In the genomic region with DNA sequence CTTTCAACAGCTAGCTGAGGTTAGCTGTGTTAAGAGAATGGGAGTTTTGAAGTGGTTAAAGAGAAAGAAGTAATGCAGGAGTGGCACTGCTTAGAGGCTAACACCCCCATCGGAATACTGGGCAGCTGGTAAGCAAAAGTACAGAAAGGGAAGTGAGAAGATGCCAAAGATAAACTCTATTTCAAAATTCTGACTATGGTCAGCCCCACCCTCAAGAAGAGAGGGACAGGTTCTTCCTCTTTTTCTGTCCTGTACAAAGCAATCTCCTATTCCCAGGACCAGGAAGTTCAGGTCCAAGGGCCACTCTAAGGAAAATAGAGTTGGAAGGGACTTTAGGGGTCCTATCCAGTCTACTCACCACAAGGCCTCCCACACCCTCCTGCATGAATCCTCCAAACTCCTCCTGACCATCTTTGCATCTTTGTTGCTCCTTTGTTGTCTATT, we compare ENCODE assay signal across 8 cellular contexts. TPM values are rescaled to one million over a fixed set of nuclear protein-coding genes. Genes with fewer than 3 reads are reported as not detected.
DNase-seq lines count a peak whose midpoint lies in the region; ATAC-seq and TF ChIP-seq lines count a peak whose summit lies in the region.

No MANE protein-coding gene starts in this region.

- ATAC-seq in GM19468 (IDR thresholded peaks at IDR 0.05; ENCODE audit: extremely low read depth, unreplicated experiment) (peak; percentile 93), HG03520 (IDR thresholded peaks at IDR 0.05; ENCODE audit: unreplicated experiment) (peak; percentile 69), body of pancreas (no peak)

- H3K4me3 ChIP-seq in GM06990 (replicated peaks; ENCODE audit: low read depth, low read length), result no peak overlapping the region
- H3K4me3 ChIP-seq in body of pancreas, result no peak overlapping the region

- 48 to 70% methylated on average over 1 of the region's 1 CpG for WGBS in body of pancreas, 2 donors

- TF ChIP-seq POLR2A in body of pancreas (IDR thresholded peaks at IDR 0.05), result no peak

- H3K27ac Mint-ChIP-seq in dendritic cell treated with granulocyte-macrophage colony-stimulating factor and Interleukin-4, amounts not matched to agents 40 ng/mL and 50 ng/mL, for 4 days, result peak overlapping the region; percentile 72

- DNase-seq in GM06990 (ENCODE audit: extremely low read depth, insufficient read length), result peak; percentile 67
- DNase-seq in OCI-M2 (lab: John Stamatoyannopoulos, UW; ENCODE audit: unreplicated experiment), result no peak
- DNase-seq in NCI-H146 treated with DMSO at 0.1 percent for 48 hours (lab: John Stamatoyannopoulos, UW; ENCODE audit: unreplicated experiment), result no peak
- no peak for DNase-seq in NCI-H748 (lab: John Stamatoyannopoulos, UW; ENCODE audit: unreplicated experiment)
- no peak for DNase-seq in body of pancreas

- H3K27ac ChIP-seq in body of pancreas, result peak overlapping the region in 2 of 4 donors; percentile 8

- intact Hi-C loops in dendritic cell treated with granulocyte-macrophage colony-stimulating factor and Interleukin-4, amounts not matched to agents 40 ng/mL and 50 ng/mL, for 4 days (cut with micrococcal nuclease), result loop anchor here (5.0 kb wide), 1 partner anchor 142 kb away; no protein-coding TSS in a partner anchor
- intact Hi-C loops in body of pancreas (cut with DNase I), result no loop called here

- no peaks in the 10 kb centered on the region for H3K27me3 Mint-ChIP-seq in dendritic cell treated with granulocyte-macrophage colony-stimulating factor and Interleukin-4, amounts not matched to agents 40 ng/mL and 50 ng/mL, for 4 days

- H3K9me3 Mint-ChIP-seq in dendritic cell treated with granulocyte-macrophage colony-stimulating factor and Interleukin-4, amounts not matched to agents 40 ng/mL and 50 ng/mL, for 4 days, result no peaks in the 10 kb centered on the region

- H3K27me3 ChIP-seq in GM06990 (replicated peaks; ENCODE audit: control insufficient read depth, insufficient read depth, low read length) (no peaks in the 10 kb centered on the region), body of pancreas (no peaks in the 10 kb centered on the region)

- H3K9me3 ChIP-seq in body of pancreas, result no peaks in the 10 kb centered on the region

- peak overlapping the region; percentile 31 for H3K4me3 Mint-ChIP-seq in dendritic cell treated with granulocyte-macrophage colony-stimulating factor and Interleukin-4, amounts not matched to agents 40 ng/mL and 50 ng/mL, for 4 days

- no peak for TF ChIP-seq CTCF in GM06990 (IDR thresholded peaks at IDR 0.05; ENCODE audit: insufficient read depth, low read length, poor library complexity, severe bottlenecking)
- TF ChIP-seq CTCF in body of pancreas (IDR thresholded peaks at IDR 0.05), result no peak

- peaks cover 3% of the 10 kb centered on the region for H3K4me1 ChIP-seq in body of pancreas

- H3K4me1 Mint-ChIP-seq in dendritic cell treated with granulocyte-macrophage colony-stimulating factor and Interleukin-4, amounts not matched to agents 40 ng/mL and 50 ng/mL, for 4 days (ENCODE audit: low read depth), result peaks cover 52% of the 10 kb centered on the region

- no peaks in the 10 kb centered on the region for H3K36me3 Mint-ChIP-seq in dendritic cell treated with granulocyte-macrophage colony-stimulating factor and Interleukin-4, amounts not matched to agents 40 ng/mL and 50 ng/mL, for 4 days (ENCODE audit: low read depth)

- H3K36me3 ChIP-seq in GM06990 (ENCODE audit: control insufficient read depth, insufficient read depth, low read length) (no peaks in the 10 kb centered on the region; the same call in 1 of the 2 replicates), body of pancreas (replicated peaks in 1 of 2; ENCODE audit: insufficient read depth in 1 of 2, low read depth in 2 of 2) (no peaks in the 10 kb centered on the region)

RNA-seq across cellular contexts. Expression of a gene that starts 45.9 kb away (rescaled TPM):
- 10 to 100 TPM in 1 of 2 donors, 1 to 10 TPM in 1; 6.6 to 11.7 TPM for total RNA-seq in body of pancreas
